In the genomic region with DNA sequence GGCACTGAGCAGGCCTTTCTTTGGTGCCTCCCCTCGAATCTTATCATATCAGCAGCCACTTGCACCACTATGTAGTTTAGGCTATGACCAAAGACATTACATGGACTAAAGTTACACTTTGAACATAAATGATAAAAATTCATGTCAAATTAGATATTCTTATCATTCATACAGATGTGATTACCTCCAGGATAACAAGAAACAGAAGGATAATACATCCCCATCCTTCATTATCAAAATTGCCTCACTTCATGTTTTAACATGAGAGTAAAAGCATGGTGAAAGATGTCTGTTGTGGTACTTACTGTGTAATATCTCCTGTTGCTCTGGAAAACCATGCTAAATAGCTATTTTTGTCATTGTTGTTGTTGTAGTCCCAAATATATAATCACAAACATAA, we compare ENCODE assay signal across 29 cellular contexts.
"Had no signal": no experiment of that assay in that cellular context is flagged by ENCODE, and none has a peak within 500 bp of the region (broad histone marks: within the 10 kb centered on the region; RNA-seq: fewer than 3 reads in every experiment).

No MANE protein-coding gene starts in this region.

- H2AFZ ChIP-seq: hepatocyte had no signal

- H3K27ac ChIP-seq: coronary artery, dorsolateral prefrontal cortex, epithelial cell of prostate, esophagus muscularis mucosa, esophagus squamous epithelium, foreskin keratinocyte, gastrocnemius medialis, gastroesophageal sphincter, heart left ventricle, heart right ventricle, hepatocyte had no signal

- H3K79me2 ChIP-seq: hepatocyte had no signal

- H3K27me3 ChIP-seq: esophagus muscularis mucosa, esophagus squamous epithelium, foreskin keratinocyte, gastrocnemius medialis, gastroesophageal sphincter, heart left ventricle, heart right ventricle, hepatocyte had no signal

- ATAC-seq: effector memory CD8-positive, alpha-beta T cell; esophagus mucosa; foreskin keratinocyte; gastrocnemius medialis; gastroesophageal sphincter; heart left ventricle; heart right ventricle had no signal

- H3K4me2 ChIP-seq: hepatocyte had no signal

- H3K27me3 Mint-ChIP-seq: dendritic cell treated with granulocyte-macrophage colony-stimulating factor and Interleukin-4, amounts not matched to agents 40 ng/mL and 50 ng/mL, for 4 days; effector memory CD8-positive, alpha-beta T cell had no signal

- H3K27ac Mint-ChIP-seq: dendritic cell treated with granulocyte-macrophage colony-stimulating factor and Interleukin-4, amounts not matched to agents 40 ng/mL and 50 ng/mL, for 4 days; effector memory CD8-positive, alpha-beta T cell; endodermal cell had no signal

- FAIRE-seq: endometrium, endothelial cell of umbilical vein, frontal cortex had no signal

- H3K4me1 ChIP-seq: esophagus squamous epithelium, foreskin keratinocyte, gastrocnemius medialis, heart left ventricle, heart right ventricle had no signal

- H3K4me1 Mint-ChIP-seq: endodermal cell had no signal

- H3K9me3 Mint-ChIP-seq: endodermal cell had no signal

- H3K4me3 ChIP-seq: coronary artery, dorsolateral prefrontal cortex, esophagus muscularis mucosa, esophagus squamous epithelium, gastrocnemius medialis, gastroesophageal sphincter, heart left ventricle, heart right ventricle, hepatocyte had no signal

- DNase-seq: cortex of kidney; dermis blood vessel endothelial cell; dorsolateral prefrontal cortex; effector CD4-positive, alpha-beta T cell; effector CD8-positive, alpha-beta T cell; effector memory CD4-positive, alpha-beta T cell; effector memory CD8-positive, alpha-beta T cell; endodermal cell; erythroblast; esophagus squamous epithelium; foreskin fibroblast; foreskin keratinocyte; foreskin melanocyte; gastrocnemius medialis; glutamatergic neuron; head of caudate nucleus; heart left ventricle; heart right ventricle; hippocampal formation had no signal

- H3K4me3 Mint-ChIP-seq: dendritic cell treated with granulocyte-macrophage colony-stimulating factor and Interleukin-4, amounts not matched to agents 40 ng/mL and 50 ng/mL, for 4 days; effector memory CD8-positive, alpha-beta T cell; endodermal cell had no signal

- H3K9me3 ChIP-seq: esophagus muscularis mucosa, esophagus squamous epithelium, gastrocnemius medialis, gastroesophageal sphincter, heart left ventricle, heart right ventricle had no signal

- H3K36me3 ChIP-seq: esophagus muscularis mucosa, esophagus squamous epithelium, gastrocnemius medialis, gastroesophageal sphincter, heart left ventricle, heart right ventricle had no signal
